In genomic region chr9:132670359-132670815, GRCh38 we compare ENCODE assay signal across 1 cellular context.
TF ChIP-seq lines count a peak whose summit lies in the region.

TSS of gene GTF3C4 (plus strand) at chr9:132670464. CDS start at chr9:132670599, 135 bp downstream.

TF ChIP-seq in HepG2, 621 proteins besides CTCF, POLR2A, EP300 and RAD21 (continued from another document and continues in another):
- TF ChIP-seq ZBTB4 (CRISPR knock-in tag; IDR thresholded peaks at IDR 0.05; ENCODE audit: borderline replicate concordance) = no peak
- no peak for TF ChIP-seq TRIM24 (CRISPR knock-in tag; IDR thresholded peaks at IDR 0.05)
- TF ChIP-seq ZNF570 (CRISPR knock-in tag; IDR thresholded peaks at IDR 0.05; ENCODE audit: borderline replicate concordance) = no peak
- no peak for TF ChIP-seq SALL2 (CRISPR knock-in tag; IDR thresholded peaks at IDR 0.05)
- no peak for TF ChIP-seq ZNF619 (CRISPR knock-in tag; IDR thresholded peaks at IDR 0.05)
- TF ChIP-seq MTA1 (CRISPR knock-in tag; IDR thresholded peaks at IDR 0.05; ENCODE audit: borderline replicate concordance) = 0 out of 2 replicates have a peak, but pooled peaks have one; percentile 3
- TF ChIP-seq XRCC5 (optimal IDR thresholded peaks at IDR 0.05; ENCODE audit: low read length) = no peak
- no peak for TF ChIP-seq KDM5B (CRISPR knock-in tag; IDR thresholded peaks at IDR 0.05; ENCODE audit: borderline replicate concordance)
- no peak for TF ChIP-seq ZNF510 (CRISPR knock-in tag; IDR thresholded peaks at IDR 0.05; ENCODE audit: low read depth)
- no peak for TF ChIP-seq ZNF354B (CRISPR knock-in tag; IDR thresholded peaks at IDR 0.05)
- TF ChIP-seq ZC3H4 (CRISPR knock-in tag; IDR thresholded peaks at IDR 0.05; ENCODE audit: borderline replicate concordance) = no peak
- TF ChIP-seq ZNF234 (CRISPR knock-in tag; conservative IDR thresholded peaks at IDR 0.05) = 0 out of 2 replicates have a peak, but pooled peaks have one; percentile 24
- no peak for TF ChIP-seq PRDM10 (CRISPR knock-in tag; IDR thresholded peaks at IDR 0.05; ENCODE audit: low read depth)
- TF ChIP-seq ZNF225 (CRISPR knock-in tag; IDR thresholded peaks at IDR 0.05) = no peak
- peak; percentile 12 for TF ChIP-seq YY1 (IDR thresholded peaks at IDR 0.05; ENCODE audit: insufficient read depth, insufficient replicate concordance, low read depth, low read length)
- TF ChIP-seq KLF12 (CRISPR knock-in tag; IDR thresholded peaks at IDR 0.05; ENCODE audit: borderline replicate concordance) = no peak
- 0 out of 2 replicates have a peak, but pooled peaks have one; percentile 1 for TF ChIP-seq ZNF567 (CRISPR knock-in tag; IDR thresholded peaks at IDR 0.05; ENCODE audit: borderline replicate concordance)
- no peak for TF ChIP-seq ZNF563 (CRISPR knock-in tag; IDR thresholded peaks at IDR 0.05)
- no peak for TF ChIP-seq RNF219 (CRISPR knock-in tag; IDR thresholded peaks at IDR 0.05)
- TF ChIP-seq EEA1 (CRISPR knock-in tag; IDR thresholded peaks at IDR 0.05; ENCODE audit: borderline replicate concordance) = no peak; the same call in 1 of the 2 replicates
- TF ChIP-seq ZNF350 (CRISPR knock-in tag; IDR thresholded peaks at IDR 0.05; ENCODE audit: borderline replicate concordance, low read depth) = no peak
- peak; percentile 60 for TF ChIP-seq KDM2A (CRISPR knock-in tag; IDR thresholded peaks at IDR 0.05; ENCODE audit: borderline replicate concordance, low read depth)
- TF ChIP-seq HHEX (CRISPR knock-in tag; IDR thresholded peaks at IDR 0.05) = no peak
- no peak for TF ChIP-seq TOE1 (CRISPR knock-in tag; IDR thresholded peaks at IDR 0.05)
- TF ChIP-seq KDM4B (CRISPR knock-in tag; IDR thresholded peaks at IDR 0.05) = no peak
- TF ChIP-seq ZNF646 (CRISPR knock-in tag; IDR thresholded peaks at IDR 0.05) = no peak
- no peak for TF ChIP-seq RORA (CRISPR knock-in tag; IDR thresholded peaks at IDR 0.05)
- TF ChIP-seq BCL6 (CRISPR knock-in tag; IDR thresholded peaks at IDR 0.05) = no peak
- TF ChIP-seq ZNF136 (CRISPR knock-in tag; IDR thresholded peaks at IDR 0.05; ENCODE audit: low read depth) = no peak
- 0 out of 2 replicates have a peak, but pooled peaks have one; percentile 39 for TF ChIP-seq PCBP1 (IDR thresholded peaks at IDR 0.05; ENCODE audit: borderline replicate concordance, low read depth, low read length)
- TF ChIP-seq ZNF143 (CRISPR knock-in tag; IDR thresholded peaks at IDR 0.05) = peak; percentile 36; the same call in 1 of the 2 replicates
- TF ChIP-seq ZC3H13 (CRISPR knock-in tag; IDR thresholded peaks at IDR 0.05) = 0 out of 2 replicates have a peak, but pooled peaks have one; percentile 7
- TF ChIP-seq PHB2 (IDR thresholded peaks at IDR 0.05; ENCODE audit: partially characterized antibody) = no peak
- TF ChIP-seq ZNF609 (CRISPR knock-in tag; IDR thresholded peaks at IDR 0.05; ENCODE audit: borderline replicate concordance) = no peak
- no peak for TF ChIP-seq MEF2D (CRISPR knock-in tag; IDR thresholded peaks at IDR 0.05)
- TF ChIP-seq CSRNP1 (CRISPR knock-in tag; IDR thresholded peaks at IDR 0.05) = no peak; the same call in 1 of the 2 replicates
- no peak; the same call in 1 of the 2 replicates for TF ChIP-seq MXD4 (CRISPR knock-in tag; IDR thresholded peaks at IDR 0.05)
